ENCODE assay signal across 8 cellular contexts in genomic region chr18:58781627-58782194, GRCh38.
A peak's percentile ranks its signal among the peaks of the same experiment; 100 is the strongest.
DNase-seq lines count a peak whose midpoint lies in the region; ATAC-seq and TF ChIP-seq lines count a peak whose summit lies in the region.

No MANE protein-coding gene starts in this region.

- H3K4me1 ChIP-seq in HAP-1 (peaks cover 10% of the 10 kb centered on the region), adrenal gland (replicated peaks in 1 of 2) (no peaks in the 10 kb centered on the region), left ventricle myocardium inferior (peaks cover 18% of the 10 kb centered on the region)

- H3K4me3 ChIP-seq in HAP-1 (no peak overlapping the region), adrenal gland (no peak overlapping the region), left ventricle myocardium inferior (no peak overlapping the region), retinal pigment epithelial cell (ENCODE audit: low read length) (no peak overlapping the region)

- H3K9me3 ChIP-seq in HAP-1 = no peaks in the 10 kb centered on the region
- H3K9me3 ChIP-seq in adrenal gland (replicated peaks in 1 of 3) = no peaks in the 10 kb centered on the region
- H3K9me3 ChIP-seq in left ventricle myocardium inferior (replicated peaks) = no peaks in the 10 kb centered on the region

- DNase-seq in DMS79 (lab: John Stamatoyannopoulos, UW) (peak; percentile 44), HAP-1 (ENCODE audit: low spot score in 2 of 2) (peak; percentile 78 to 84), NCI-H1436 (lab: John Stamatoyannopoulos, UW) (peak; percentile 70), T-helper 1 cell (peak in 4 of 5 donors; percentile 32 to 63 (median 50)), adrenal gland (peak; percentile 70 to 95 (median 80)), left ventricle myocardium inferior (peak; percentile 68), retinal pigment epithelial cell (ENCODE audit: low read depth) (no peak)

- no peak for ATAC-seq in GM21737 (IDR thresholded peaks at IDR 0.05; ENCODE audit: unreplicated experiment)

- no peaks in the 10 kb centered on the region for H3K36me3 ChIP-seq in HAP-1 (replicated peaks)
- H3K36me3 ChIP-seq in adrenal gland (replicated peaks in 1 of 2) = no peaks in the 10 kb centered on the region
- no peaks in the 10 kb centered on the region for H3K36me3 ChIP-seq in left ventricle myocardium inferior

- H3K27me3 ChIP-seq in HAP-1 (ENCODE audit: low read depth) (no peaks in the 10 kb centered on the region), adrenal gland (no peaks in the 10 kb centered on the region), left ventricle myocardium inferior (ENCODE audit: low read depth) (no peaks in the 10 kb centered on the region)

- TF ChIP-seq POLR2A in adrenal gland (IDR thresholded peaks at IDR 0.05) = no peak

- peak overlapping the region in 1 of 5 donors; percentile 13 for H3K27ac ChIP-seq in adrenal gland
- peak overlapping the region; percentile 64 for H3K27ac ChIP-seq in left ventricle myocardium inferior (replicated peaks)

- in situ Hi-C loops in HAP-1 (cut with MboI; ENCODE audit: low sequenced_read_pairs) = no loop called here

- TF ChIP-seq CTCF in adrenal gland (IDR thresholded peaks at IDR 0.05) (peak; percentile 78 to 99 (median 92)), left ventricle myocardium inferior (IDR thresholded peaks at IDR 0.05; ENCODE audit: borderline replicate concordance) (peak; percentile 90), retinal pigment epithelial cell (conservative IDR thresholded peaks at IDR 0.05; ENCODE audit: low read depth, low read length) (peak; percentile 86)

- intact Hi-C loops in adrenal gland (cut with DNase I) = loop anchor here (2.0 to 5.0 kb wide), 2 partner anchors 275 to 276 kb away; no protein-coding TSS in a partner anchor
- intact Hi-C loops in left ventricle myocardium inferior (cut with micrococcal nuclease) = loop anchor here (5.0 kb wide), 1 partner anchor 291 kb away; no protein-coding TSS in a partner anchor

- 20 to 23% (median 22%) methylated on average over 10 of the region's 10 CpGs for WGBS in adrenal gland, 4 donors
